In the genomic region with DNA sequence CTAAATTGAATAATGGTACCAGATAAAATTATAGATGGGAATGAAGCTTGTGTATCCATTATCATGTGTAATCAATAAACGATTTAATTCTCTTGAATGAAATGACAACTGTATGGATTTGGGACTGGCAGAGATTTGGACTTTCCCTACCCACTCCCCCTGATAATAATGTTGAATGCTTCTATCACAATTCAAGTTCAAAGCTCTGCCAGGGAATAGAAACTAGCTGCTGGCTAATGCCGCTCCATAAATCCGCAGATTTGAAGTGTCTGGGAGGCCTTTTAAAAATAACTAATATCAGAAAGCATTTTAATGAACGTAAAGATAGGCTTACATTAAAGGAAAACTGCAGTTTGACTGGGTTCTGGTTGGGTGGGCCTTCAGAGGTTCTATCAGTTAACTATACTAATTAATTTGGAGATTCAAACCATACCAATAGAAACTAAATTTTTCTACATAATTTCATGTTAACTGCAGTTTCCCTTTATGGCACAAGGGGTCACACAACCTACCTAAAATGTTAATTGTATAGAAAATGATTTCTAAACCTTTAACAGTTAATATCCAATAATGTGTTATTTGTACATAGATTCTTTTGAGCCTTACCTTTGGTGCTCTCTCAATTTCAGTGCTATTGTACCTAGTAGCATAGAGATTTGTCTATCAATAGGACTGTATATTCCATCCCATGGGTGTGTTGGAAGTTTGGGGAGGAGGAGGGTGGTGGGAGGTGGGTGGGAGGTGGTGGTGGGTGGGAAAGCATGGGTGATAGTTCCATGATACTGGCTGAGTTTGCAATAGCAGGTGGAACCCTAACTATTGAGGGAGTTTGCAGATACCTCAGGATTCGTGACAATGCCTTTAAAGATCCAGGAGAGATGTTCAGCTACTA, we compare ENCODE assay signal across 12 cellular contexts. TPM values are rescaled to one million over a fixed set of nuclear protein-coding genes. Genes with fewer than 3 reads are reported as not detected.
DNase-seq lines count a peak whose midpoint lies in the region; ATAC-seq, FAIRE-seq and TF ChIP-seq lines count a peak whose summit lies in the region.
"Had no signal": no experiment of that assay in that cellular context is flagged by ENCODE, and none has a peak within 500 bp of the region (broad histone marks: within the 10 kb centered on the region; RNA-seq: fewer than 3 reads in every experiment).

No MANE protein-coding gene starts in this region.

- H3K4me3 Mint-ChIP-seq in activated naive CD4-positive, alpha-beta T cell treated with anti-CD3 and anti-CD28 coated beads, Interleukin-2, amount 10 ng/mL, durations not matched to agents 7 days and 5 days: no peak overlapping the region
- H3K4me3 Mint-ChIP-seq in T-helper 17 cell: peak overlapping the region; percentile 55

- in situ Hi-C loops in GM13976 (cut with MboI; ENCODE audit: low sequenced_read_pairs, unreplicated experiment): no loop called here

- peaks cover 57% of the 10 kb centered on the region for H3K4me1 Mint-ChIP-seq in activated naive CD4-positive, alpha-beta T cell treated with anti-CD3 and anti-CD28 coated beads, Interleukin-2, amount 10 ng/mL, durations not matched to agents 7 days and 5 days
- peaks cover 43% of the 10 kb centered on the region for H3K4me1 Mint-ChIP-seq in T-helper 17 cell

- H3K4me3 ChIP-seq in testis: no peak overlapping the region

- intact Hi-C loops in testis (cut with DNase I; ENCODE audit: low total_unique reads): loop anchor here (10.0 kb wide), 1 partner anchor 79 kb away; a partner anchor contains a TSS

- TF ChIP-seq CTCF in foreskin keratinocyte (conservative IDR thresholded peaks at IDR 0.05) (peak; percentile 35), testis (IDR thresholded peaks at IDR 0.05) (peak in 2 of 3 experiments; percentile 8 to 24), GM13976 (IDR thresholded peaks at IDR 0.05; ENCODE audit: borderline replicate concordance, control extremely low read depth, extremely low read depth, insufficient read depth, missing control alignments) (no peak)

- peaks cover 32% of the 10 kb centered on the region for H3K36me3 Mint-ChIP-seq in activated naive CD4-positive, alpha-beta T cell treated with anti-CD3 and anti-CD28 coated beads, Interleukin-2, amount 10 ng/mL, durations not matched to agents 7 days and 5 days
- peaks cover 14% of the 10 kb centered on the region for H3K36me3 Mint-ChIP-seq in T-helper 17 cell (ENCODE audit: low read depth)

- WGBS in testis, 2 donors: 57 to 66% methylated on average over 5 of the region's 5 CpGs

- TF ChIP-seq POLR2A in testis (IDR thresholded peaks at IDR 0.05) (no peak), GM12892 (IDR thresholded peaks at IDR 0.05; ENCODE audit: low read depth, low read length) (no peak; the same call in 1 of the 2 replicates)

- no peak for ATAC-seq in T-helper 17 cell
- ATAC-seq in foreskin keratinocyte: no peak

- H3K9me3 ChIP-seq in T-helper 17 cell (ENCODE audit: control insufficient read depth, low read length, poor library complexity, severe bottlenecking) (peaks cover 5% of the 10 kb centered on the region), testis (no peaks in the 10 kb centered on the region)

- no peak overlapping the region for H3K27ac ChIP-seq in foreskin keratinocyte
- no peak overlapping the region for H3K27ac ChIP-seq in testis

- DNase-seq in activated naive CD4-positive, alpha-beta T cell treated with anti-CD3 and anti-CD28 coated beads, Interleukin-2, amount 10 ng/mL, durations not matched to agents 7 days and 5 days: no peak
- DNase-seq in activated naive CD4-positive, alpha-beta T cell treated with anti-CD3 and anti-CD28 coated beads, Interleukin-2, amount 50 U/mL, for 16 hours: no peak
- no peak for DNase-seq in T-helper 17 cell
- no peak for DNase-seq in foreskin keratinocyte
- DNase-seq in testis: no peak
- DNase-seq in GM13976 (ENCODE audit: low spot score): no peak
- no peak for DNase-seq in SK-N-DZ (ENCODE audit: low spot score)
- no peak for DNase-seq in GM12892 (ENCODE audit: insufficient read length)
- DNase-seq: DMS79; H7; NCI-H1694; stimulated activated CD4-positive, alpha-beta T cell treated with anti-CD3 and anti-CD28 coated beads, Interleukin-2, amount 100 ng/mL, for 24 hours had no signal

- no peak for FAIRE-seq in GM12892 (lab: Jason Lieb, UNC)

- CTCF ChIA-PET in activated naive CD4-positive, alpha-beta T cell treated with anti-CD3 and anti-CD28 coated beads, Interleukin-2, amount 10 ng/mL, durations not matched to agents 7 days and 5 days (lab: Charles Lee): interaction anchor here (1.0 to 2.3 kb wide), 5 partner anchors 9 to 75 kb away, joined by 3 to 10 read pairs (median 6); a partner anchor contains a TSS

- peak overlapping the region; percentile 13 for H3K27ac Mint-ChIP-seq in activated naive CD4-positive, alpha-beta T cell treated with anti-CD3 and anti-CD28 coated beads, Interleukin-2, amount 10 ng/mL, durations not matched to agents 7 days and 5 days
- H3K27ac Mint-ChIP-seq in T-helper 17 cell: no peak overlapping the region

- H3K27me3 ChIP-seq in foreskin keratinocyte (no peaks in the 10 kb centered on the region), testis (no peaks in the 10 kb centered on the region)

- no peaks in the 10 kb centered on the region for H3K36me3 ChIP-seq in testis (ENCODE audit: low read depth, missing control alignments)

- H3K9me3 Mint-ChIP-seq in activated naive CD4-positive, alpha-beta T cell treated with anti-CD3 and anti-CD28 coated beads, Interleukin-2, amount 10 ng/mL, durations not matched to agents 7 days and 5 days: no peaks in the 10 kb centered on the region

- H3K4me1 ChIP-seq in foreskin keratinocyte (peaks cover 5% of the 10 kb centered on the region), testis (peaks cover 33% of the 10 kb centered on the region)

- H3K27me3 Mint-ChIP-seq in activated naive CD4-positive, alpha-beta T cell treated with anti-CD3 and anti-CD28 coated beads, Interleukin-2, amount 10 ng/mL, durations not matched to agents 7 days and 5 days: no peaks in the 10 kb centered on the region
- no peaks in the 10 kb centered on the region for H3K27me3 Mint-ChIP-seq in T-helper 17 cell

RNA-seq across cellular contexts. Expression of a gene that starts 4.9 kb away (rescaled TPM):
- total RNA-seq in T-helper 17 cell (1,000 to 10,000 TPM; 1,531 to 1,582 TPM), foreskin keratinocyte (812 and 1,049 TPM in 2 replicates), testis (100 to 1,000 TPM; 250 to 293 TPM)
- polyA plus RNA-seq in foreskin keratinocyte (1,089 and 1,295 TPM in 2 replicates), testis (ENCODE audit: insufficient read depth, low read depth, low replicate concordance) (534 TPM)
- 1,254 and 1,728 TPM in 2 replicates for polyA plus RNA-seq in SK-N-DZ (2014; cell fraction: cytosol; rRNA removed)
- polyA plus RNA-seq in SK-N-DZ (2014; cell fraction: nucleus; rRNA removed): 616 and 1,253 TPM in 2 replicates
- polyA plus RNA-seq in GM12892 (2012; ENCODE audit: missing spikeins): 1,882 TPM

RNA-seq across cellular contexts. Expression of a gene that starts 5.5 kb away (rescaled TPM):
- total RNA-seq in T-helper 17 cell (10 to 100 TPM; 31.1 to 34.9 TPM), foreskin keratinocyte (67.9 and 70.7 TPM in 2 replicates), testis (10 to 100 TPM; 52.7 to 63.9 TPM)
- polyA plus RNA-seq in foreskin keratinocyte (20.5 and 24.4 TPM in 2 replicates), testis (ENCODE audit: insufficient read depth, low read depth, low replicate concordance) (66.4 TPM)
- polyA plus RNA-seq in SK-N-DZ (2014; cell fraction: cytosol; rRNA removed): 64.8 and 65.8 TPM in 2 replicates
- polyA plus RNA-seq in SK-N-DZ (2014; cell fraction: nucleus; rRNA removed): 27.8 and 50.7 TPM in 2 replicates
- polyA plus RNA-seq in GM12892 (2012; ENCODE audit: missing spikeins): 57.7 TPM

RNA-seq across cellular contexts. Expression of a gene that starts 15.4 kb away (rescaled TPM):
- total RNA-seq in T-helper 17 cell (10 to 100 TPM in 1 of 2 donors, 1 to 10 TPM in 1; 2.5 to 26.4 TPM), foreskin keratinocyte (0.07 and 0.14 TPM in 2 replicates), testis (1 to 10 TPM in 1 of 2 donors, under 1 TPM in 1; 0.94 to 1.9 TPM)
- polyA plus RNA-seq in foreskin keratinocyte (0.07 TPM in 2 replicates), testis (ENCODE audit: insufficient read depth, low read depth, low replicate concordance) (2.6 TPM)
- polyA plus RNA-seq in SK-N-DZ (2014; cell fraction: cytosol; rRNA removed): 0.15 and 0.51 TPM in 2 replicates
- polyA plus RNA-seq in SK-N-DZ (2014; cell fraction: nucleus; rRNA removed): 0.47 TPM in 1 of 2 replicates, not detected in the other
- 0.28 TPM for polyA plus RNA-seq in GM12892 (2012; ENCODE audit: missing spikeins)

RNA-seq across cellular contexts. Expression of a gene that starts 39.5 kb away (rescaled TPM):
- total RNA-seq in T-helper 17 cell (10 to 100 TPM; 58.6 to 63.3 TPM), foreskin keratinocyte (116 and 134 TPM in 2 replicates), testis (10 to 100 TPM; 45.9 to 63.9 TPM)
- polyA plus RNA-seq in foreskin keratinocyte (140 and 149 TPM in 2 replicates), testis (ENCODE audit: insufficient read depth, low read depth, low replicate concordance) (123 TPM)
- polyA plus RNA-seq in SK-N-DZ (2014; cell fraction: cytosol; rRNA removed): 181 and 301 TPM in 2 replicates
- polyA plus RNA-seq in SK-N-DZ (2014; cell fraction: nucleus; rRNA removed): 131 and 141 TPM in 2 replicates
- polyA plus RNA-seq in GM12892 (2012; ENCODE audit: missing spikeins): 175 TPM
